8 cellular contexts compared by ENCODE assay signal in genomic region chr14:75063491-75064204, GRCh38. TPM values are rescaled to one million over a fixed set of nuclear protein-coding genes. Genes with fewer than 3 reads are reported as not detected.
DNase-seq lines count a peak whose midpoint lies in the region; ATAC-seq and TF ChIP-seq lines count a peak whose summit lies in the region.

ACYP1 (minus strand) TSS chr14:75064024; CDS start chr14:75063553, 471 bp downstream.

- no peaks in the 10 kb centered on the region for H3K36me3 ChIP-seq in muscle layer of colon (ENCODE audit: insufficient read depth, low read length)

- peaks cover 37% of the 10 kb centered on the region for H3K4me1 Mint-ChIP-seq in activated T-cell treated with anti-CD3 and anti-CD28 coated beads, Interleukin-2, amount 50 U/mL, for 24 hours (ENCODE audit: low read depth)

- H3K9me3 Mint-ChIP-seq in activated T-cell treated with anti-CD3 and anti-CD28 coated beads, Interleukin-2, amount 50 U/mL, for 24 hours: no peaks in the 10 kb centered on the region

- peak; percentile 78 for TF ChIP-seq POLR2A in erythroblast (IDR thresholded peaks at IDR 0.05; ENCODE audit: low read length)

- no peaks in the 10 kb centered on the region for H3K27me3 Mint-ChIP-seq in activated T-cell treated with anti-CD3 and anti-CD28 coated beads, Interleukin-2, amount 50 U/mL, for 24 hours

- H3K4me3 Mint-ChIP-seq in activated T-cell treated with anti-CD3 and anti-CD28 coated beads, Interleukin-2, amount 50 U/mL, for 24 hours: peak within 1 kb of the TSS; percentile 100

- peaks cover 47% of the 10 kb centered on the region for H3K36me3 Mint-ChIP-seq in activated T-cell treated with anti-CD3 and anti-CD28 coated beads, Interleukin-2, amount 50 U/mL, for 24 hours (ENCODE audit: low read depth)

- no peaks in the 10 kb centered on the region for H3K27me3 ChIP-seq in muscle layer of colon (ENCODE audit: control insufficient read depth in 1 of 2, insufficient read depth in 2 of 2, low read length in 2 of 2)

- H3K27ac ChIP-seq in muscle layer of colon (ENCODE audit: low read depth, low read length): peak within 1 kb of the TSS; percentile 87

- peak; percentile 60 for DNase-seq in DMS53 treated with DMSO at 0.1 percent for 48 hours (lab: John Stamatoyannopoulos, UW; ENCODE audit: unreplicated experiment)
- peak; percentile 82 for DNase-seq in KG1 (lab: John Stamatoyannopoulos, UW)
- DNase-seq in activated T-cell treated with anti-CD3 and anti-CD28 coated beads, Interleukin-2, amount 50 U/mL, for 24 hours: peak; percentile 96
- DNase-seq in erythroblast (lab: John Stamatoyannopoulos, UW): peak; percentile 93 to 95
- peak; percentile 83 for DNase-seq in stimulated activated CD8-positive, alpha-beta memory T cell treated with anti-CD3 and anti-CD28 coated beads, Interleukin-7, amount 100 ng/mL, for 4 hours (ENCODE audit: low read depth in 2 of 2)

- peak within 1 kb of the TSS; percentile 78 to 88 for H3K4me3 ChIP-seq in muscle layer of colon (ENCODE audit: low read depth in 1 of 2, low read length in 2 of 2)

- H3K9ac ChIP-seq in muscle layer of colon (ENCODE audit: low read length): peak within 1 kb of the TSS; percentile 44

- peak; percentile 96 for ATAC-seq in GM21737 (IDR thresholded peaks at IDR 0.05; ENCODE audit: unreplicated experiment)

- no peaks in the 10 kb centered on the region for H3K9me3 ChIP-seq in muscle layer of colon (ENCODE audit: low read length)

- H3K27ac Mint-ChIP-seq in activated T-cell treated with anti-CD3 and anti-CD28 coated beads, Interleukin-2, amount 50 U/mL, for 24 hours: peak within 1 kb of the TSS; percentile 98

- H3K4me1 ChIP-seq in muscle layer of colon (ENCODE audit: insufficient read depth, low read length): peaks cover 17% of the 10 kb centered on the region

TF ChIP-seq in PFSK-1, 5 proteins besides CTCF, POLR2A, EP300 and RAD21:
- TF ChIP-seq TAF1 (IDR thresholded peaks at IDR 0.05; ENCODE audit: borderline replicate concordance, insufficient read depth, low read length) (no peak), POLR2AphosphoS5 (IDR thresholded peaks at IDR 0.05; ENCODE audit: low read depth, low read length) (peak; percentile 68), FOXP2 (optimal IDR thresholded peaks at IDR 0.05; ENCODE audit: borderline replicate concordance, extremely low read depth, extremely low read length, insufficient read depth) (no peak), SIN3A (IDR thresholded peaks at IDR 0.05; ENCODE audit: borderline replicate concordance, insufficient read depth, low read length) (no peak), REST (IDR thresholded peaks at IDR 0.05; ENCODE audit: insufficient read depth in 1 of 2, low read depth in 2 of 2, low read length in 2 of 2) (peak in 1 of 2 experiments; percentile 54; a peak in 1 of 4 replicates)
TF ChIP-seq in PFSK-1: peak in this region for 2.

RNA-seq across cellular contexts. Expression of gene ACYP1, which starts in this region (rescaled TPM):
- polyA plus RNA-seq in PFSK-1 (2012; ENCODE audit: insufficient read length, low read depth): 10.7 TPM

Comparison
In these comparisons a context has a peak if more than half of its experiments do, and no peak if none do; other contexts are left out.
1. Peak in every context shown above with its lines: DNase-seq, ATAC-seq, H3K4me3 ChIP-seq and H3K27ac ChIP-seq.